In the genomic region with DNA sequence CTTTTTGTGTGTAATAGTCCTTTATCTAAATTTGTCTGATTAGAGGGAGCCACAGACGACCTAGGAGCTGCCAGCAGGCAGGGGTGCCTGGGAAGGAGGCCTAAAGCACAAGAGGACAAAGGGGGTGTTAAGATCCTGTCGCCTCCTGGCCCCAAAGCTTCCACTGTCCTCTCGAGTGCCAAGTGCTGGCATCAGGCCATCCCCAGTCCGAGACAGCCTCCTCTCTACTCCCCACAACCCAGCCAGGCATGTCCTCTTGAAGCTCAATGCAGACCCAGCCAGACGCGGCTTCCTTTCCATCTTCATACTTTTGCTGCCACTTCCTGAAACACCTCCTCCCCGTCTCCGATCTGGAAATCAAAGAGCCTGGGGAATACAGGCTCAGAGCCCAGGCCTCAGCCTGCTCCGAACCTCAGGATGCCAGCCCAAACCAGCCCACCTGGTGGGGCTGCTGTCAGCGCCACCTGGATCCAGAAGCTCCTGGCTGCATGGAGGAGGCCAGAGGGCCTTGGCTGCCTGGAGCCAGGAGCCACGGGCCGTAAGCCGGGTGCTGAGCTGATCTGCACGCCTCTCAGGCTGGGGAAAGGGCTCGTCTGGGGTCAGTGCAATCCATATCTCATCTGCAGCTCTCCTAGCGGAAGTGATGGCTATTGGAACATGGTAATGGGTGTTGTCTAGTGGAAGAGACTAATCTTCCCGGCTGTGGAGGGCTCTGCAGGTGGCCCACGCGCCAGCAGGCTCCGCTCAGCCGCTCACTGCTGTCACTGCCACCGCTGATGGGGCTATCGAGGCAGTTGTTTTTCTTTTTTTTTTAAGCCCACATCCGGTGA, we compare ENCODE assay signal across 1 cellular context.
TF ChIP-seq lines count a peak whose summit lies in the region.

No MANE protein-coding gene starts in this region.

TF ChIP-seq in K562, 482 proteins besides CTCF, POLR2A, EP300 and RAD21:
- TF ChIP-seq ZNF263 (CRISPR knock-in tag; IDR thresholded peaks at IDR 0.05; ENCODE audit: borderline replicate concordance) (no peak), PPARD (CRISPR knock-in tag; IDR thresholded peaks at IDR 0.05) (no peak), NCOA6 (IDR thresholded peaks at IDR 0.05) (no peak), ZBTB33 (CRISPR knock-in tag; IDR thresholded peaks at IDR 0.05) (0 out of 2 replicates have a peak, but pooled peaks have one; percentile 33), E2F8 (IDR thresholded peaks at IDR 0.05; ENCODE audit: low read depth, partially characterized antibody) (no peak)
